Comparison of ENCODE assay signal across 3 cellular contexts in genomic region chr4:151395873-151396272, GRCh38.
TF ChIP-seq lines count a peak whose summit lies in the region.

No MANE protein-coding gene starts in this region.

TF ChIP-seq in HepG2, 621 proteins besides CTCF, POLR2A, EP300 and RAD21 (continues in another document):
- no peak for TF ChIP-seq ZNF350 (CRISPR knock-in tag; IDR thresholded peaks at IDR 0.05; ENCODE audit: borderline replicate concordance, low read depth)
- no peak for TF ChIP-seq ARID5B (CRISPR knock-in tag; IDR thresholded peaks at IDR 0.05)
- TF ChIP-seq HOMEZ (CRISPR knock-in tag; IDR thresholded peaks at IDR 0.05; ENCODE audit: low read depth): no peak
- peak; percentile 46; the same call in 1 of the 2 replicates for TF ChIP-seq NFE2L2 (IDR thresholded peaks at IDR 0.05; ENCODE audit: low read length)
- no peak for TF ChIP-seq ZBTB42 (CRISPR knock-in tag; IDR thresholded peaks at IDR 0.05)
- TF ChIP-seq MAFK (conservative IDR thresholded peaks at IDR 0.05 in 1 of 2, IDR thresholded peaks at IDR 0.05 in 1 of 2; ENCODE audit: low read length in 2 of 2): peak in 1 of 2 experiments; percentile 21; a peak in 1 of 4 replicates
- TF ChIP-seq ZNF724P (CRISPR knock-in tag; IDR thresholded peaks at IDR 0.05; ENCODE audit: borderline replicate concordance): no peak
- TF ChIP-seq ZNF558 (CRISPR knock-in tag; IDR thresholded peaks at IDR 0.05; ENCODE audit: borderline replicate concordance): no peak
- no peak for TF ChIP-seq HOXA9 (CRISPR knock-in tag; IDR thresholded peaks at IDR 0.05; ENCODE audit: borderline replicate concordance)

TF ChIP-seq in K562, 482 proteins besides CTCF, POLR2A, EP300 and RAD21:
- no peak for TF ChIP-seq E2F4 (CRISPR knock-in tag; IDR thresholded peaks at IDR 0.05; ENCODE audit: low read depth)
- 0 out of 2 replicates have a peak, but pooled peaks have one; percentile 5 for TF ChIP-seq NFE2 (IDR thresholded peaks at IDR 0.05; ENCODE audit: low read depth)
- peak; percentile 57 for TF ChIP-seq MAFG (tag; conservative IDR thresholded peaks at IDR 0.05)
- peak; percentile 55 for TF ChIP-seq ZNF316 (IDR thresholded peaks at IDR 0.05)

TF ChIP-seq in HEK293T, 16 proteins besides CTCF, POLR2A, EP300 and RAD21:
- TF ChIP-seq LEF1 (IDR thresholded peaks at IDR 0.05; ENCODE audit: borderline replicate concordance) (no peak), ARNT (IDR thresholded peaks at IDR 0.05) (no peak), CTBP1 (IDR thresholded peaks at IDR 0.05; ENCODE audit: borderline replicate concordance) (no peak), SUZ12 (IDR thresholded peaks at IDR 0.05) (no peak), NFRKB (IDR thresholded peaks at IDR 0.05) (no peak), FOXM1 (IDR thresholded peaks at IDR 0.05; ENCODE audit: borderline replicate concordance) (no peak), HDGF (IDR thresholded peaks at IDR 0.05; ENCODE audit: borderline replicate concordance) (no peak), BHLHE40 (IDR thresholded peaks at IDR 0.05; ENCODE audit: borderline replicate concordance) (no peak), FOXA1 (IDR thresholded peaks at IDR 0.05) (no peak), L3MBTL2 (conservative IDR thresholded peaks at IDR 0.05) (no peak), TARDBP (IDR thresholded peaks at IDR 0.05) (no peak), ZNF384 (IDR thresholded peaks at IDR 0.05) (no peak), FOXK2 (IDR thresholded peaks at IDR 0.05) (no peak), SP1 (IDR thresholded peaks at IDR 0.05) (no peak), ELF4 (IDR thresholded peaks at IDR 0.05) (no peak)
